12 cellular contexts compared by ENCODE assay signal in the genomic region with DNA sequence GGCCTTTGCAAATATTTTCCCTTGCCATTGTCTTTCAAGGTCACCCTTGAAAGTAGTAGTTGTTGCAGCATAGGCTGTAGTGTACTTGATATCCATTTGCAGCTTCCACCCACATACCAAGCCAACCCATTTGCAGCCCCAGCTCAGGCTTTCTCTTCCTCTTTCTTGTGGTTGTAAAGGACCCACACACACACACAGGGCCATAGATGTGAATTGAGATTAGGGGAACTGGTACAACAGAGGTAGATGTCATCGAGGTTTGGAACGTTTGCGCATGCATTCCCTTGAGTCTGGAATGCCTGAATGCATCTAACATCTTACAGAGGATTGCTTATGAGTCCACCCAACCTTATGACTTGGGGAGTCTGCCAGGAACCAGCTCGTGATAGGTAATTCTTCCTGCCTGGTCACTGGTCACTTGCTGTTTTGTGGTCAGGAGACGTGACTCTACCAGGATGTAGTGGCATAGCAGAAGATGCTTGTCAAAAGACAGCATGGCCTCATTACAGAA.
DNase-seq lines count a peak whose midpoint lies in the region; ATAC-seq and TF ChIP-seq lines count a peak whose summit lies in the region.
"Had no signal": no experiment of that assay in that cellular context is flagged by ENCODE, and none has a peak within 500 bp of the region (broad histone marks: within the 10 kb centered on the region; RNA-seq: fewer than 3 reads in every experiment).

No MANE protein-coding gene starts in this region.

- intact Hi-C loops in PC-9 (cut with micrococcal nuclease; ENCODE audit: unreplicated experiment): no loop called here
- intact Hi-C loops in sciatic nerve (cut with DNase I): no loop called here
- intact Hi-C loops in Right ventricle myocardium superior (cut with DNase I): no loop called here

- H3K9me3 ChIP-seq in PC-9 (ENCODE audit: insufficient read depth, low read depth): no peaks in the 10 kb centered on the region
- H3K9me3 ChIP-seq: prostate gland had no signal

- no peak overlapping the region for H3K4me3 ChIP-seq in PC-9
- H3K4me3 ChIP-seq: BLaER1 treated with 17β-estradiol and CSF1 and Interleukin-3, amounts not matched to agents 10 nM and 100 nM; prostate gland had no signal

- H3K4me1 ChIP-seq in PC-9 (replicated peaks; ENCODE audit: insufficient read depth): no peaks in the 10 kb centered on the region
- H3K4me1 ChIP-seq: prostate gland had no signal

- no TSS peak for BruUV-seq in PC-9 (replicated peaks; lab: Mats Ljungman, UMichigan)

- TF ChIP-seq CTCF in PC-9 (conservative IDR thresholded peaks at IDR 0.05): no peak

- H3K4me2 ChIP-seq in PC-9: no peak overlapping the region

- ATAC-seq in GM18502 (IDR thresholded peaks at IDR 0.05; ENCODE audit: poor library complexity, unreplicated experiment) (peak; percentile 98), GM21515 (IDR thresholded peaks at IDR 0.05; ENCODE audit: unreplicated experiment) (peak; percentile 94), HG03159 (IDR thresholded peaks at IDR 0.05; ENCODE audit: unreplicated experiment) (peak; percentile 98), sciatic nerve (no peak), Right ventricle myocardium superior (ENCODE audit: poor library complexity) (no peak)
- no peak for ATAC-seq in stimulated activated naive CD8-positive, alpha-beta T cell treated with anti-CD3 and anti-CD28 coated beads, Interleukin-15, Interleukin-2, amounts not matched to agents 100 U/mL and 50 U/mL, for 24 hours
- ATAC-seq: SK-N-SH treated with all-trans-retinoic acid at 6 μM for 48 hours had no signal

- H3K27me3 ChIP-seq in PC-9 (ENCODE audit: insufficient read depth, low read depth): peaks cover 39% of the 10 kb centered on the region
- H3K27me3 ChIP-seq: BLaER1 treated with 17β-estradiol and CSF1 and Interleukin-3, amounts not matched to agents 10 nM and 100 nM had no signal

- no peaks in the 10 kb centered on the region for H3F3A ChIP-seq in PC-9 (ENCODE audit: insufficient read depth, low read depth)

- no peaks in the 10 kb centered on the region for H3K9me2 ChIP-seq in PC-9 (ENCODE audit: insufficient read depth)

- H3K27ac ChIP-seq in PC-9: no peak overlapping the region
- H3K27ac ChIP-seq: BLaER1 treated with 17β-estradiol and CSF1 and Interleukin-3, amounts not matched to agents 10 nM and 100 nM; prostate gland had no signal

- CTCF ChIA-PET in PC-9 (lab: Charles Lee): no interaction called here

- no peaks in the 10 kb centered on the region for H3K36me3 ChIP-seq in PC-9 (ENCODE audit: low read depth)
- H3K36me3 ChIP-seq: BLaER1 treated with 17β-estradiol and CSF1 and Interleukin-3, amounts not matched to agents 10 nM and 100 nM; prostate gland had no signal

- H2AFZ ChIP-seq in PC-9: no peak overlapping the region

- H3K79me2 ChIP-seq in PC-9 (ENCODE audit: low read depth): no peaks in the 10 kb centered on the region

- DNase-seq in SKM-1 treated with dmso at 0.1 percent for 144 hours (lab: John Stamatoyannopoulos, UW; ENCODE audit: unreplicated experiment) (peak; percentile 78), PC-9 (no peak), sciatic nerve (ENCODE audit: low spot score) (no peak), Right ventricle myocardium superior (no peak)
- no peak for DNase-seq in stimulated activated naive CD8-positive, alpha-beta T cell treated with anti-CD3 and anti-CD28 coated beads, Interleukin-15, Interleukin-2, amounts not matched to agents 100 U/mL and 50 U/mL, for 24 hours
- DNase-seq: NCI-H1436 had no signal

- no peaks in the 10 kb centered on the region for H4K20me1 ChIP-seq in PC-9 (ENCODE audit: insufficient read depth)
- H4K20me1 ChIP-seq: BLaER1 treated with 17β-estradiol and CSF1 and Interleukin-3, amounts not matched to agents 10 nM and 100 nM had no signal

- POLR2A ChIA-PET in PC-9 (lab: Charles Lee; ENCODE audit: unreplicated experiment): no interaction called here

Comparison
In these comparisons a context has a peak if more than half of its experiments do, and no peak if none do; other contexts are left out.
1. ATAC-seq: peak in GM18502 (single experiment), GM21515 (single experiment) and HG03159 (single experiment); none in stimulated activated naive CD8-positive, alpha-beta T cell treated with anti-CD3 and anti-CD28 coated beads, Interleukin-15, Interleukin-2, amounts not matched to agents 100 U/mL and 50 U/mL, for 24 hours (single experiment), sciatic nerve (single experiment) and Right ventricle myocardium superior (single experiment).